8 cellular contexts compared by ENCODE assay signal in genomic region chr10:101018600-101019439, GRCh38. TPM values are rescaled to one million over a fixed set of nuclear protein-coding genes. Genes with fewer than 3 reads are reported as not detected.
A peak's percentile ranks its signal among the peaks of the same experiment; 100 is the strongest.
DNase-seq lines count a peak whose midpoint lies in the region; ATAC-seq, FAIRE-seq and TF ChIP-seq lines count a peak whose summit lies in the region.

No MANE protein-coding gene starts in this region.

- intact Hi-C loops in right lobe of liver (cut with DNase I) = no loop called here

- H3K9me3 ChIP-seq in right lobe of liver = no peaks in the 10 kb centered on the region

- no peak for TF ChIP-seq POLR2A in right lobe of liver (IDR thresholded peaks at IDR 0.05)

- WGBS in right lobe of liver (ENCODE audit: insufficient coverage, low coverage, low lambda C conversion rate, missing lambda C conversion rate) = 50% methylated on average over 2 of the region's 45 CpGs

- peak; percentile 57 to 67 (median 62) for TF ChIP-seq CTCF in right lobe of liver (IDR thresholded peaks at IDR 0.05)

- no peaks in the 10 kb centered on the region for H3K27me3 ChIP-seq in right lobe of liver

- DNase-seq in AG08396 (ENCODE audit: low spot score) (peak; percentile 93), GM19239 (ENCODE audit: insufficient read length, low spot score) (peak; percentile 68), NCI-H510A treated with DMSO at 0.1 percent for 48 hours (lab: John Stamatoyannopoulos, UW) (peak; percentile 77), dermis microvascular lymphatic vessel endothelial cell (ENCODE audit: low read depth in 2 of 2) (peak; percentile 47 to 76), right lobe of liver (peak; percentile 67 to 78 (median 77)), OCI-M2 (lab: John Stamatoyannopoulos, UW; ENCODE audit: unreplicated experiment) (no peak)
- DNase-seq in activated CD4-positive, alpha-beta T cell treated with anti-CD3 and anti-CD28 coated beads, Interleukin-2, amount 50 U/mL, for 4 hours = peak; percentile 65 to 70
- DNase-seq in stimulated activated CD4-positive, alpha-beta T cell treated with anti-CD3 and anti-CD28 coated beads, TNF-alpha, amount 100 ng/mL, for 48 hours (ENCODE audit: low read depth in 3 of 3) = peak in 2 of 3 donors; percentile 74 to 84

- H3K4me1 ChIP-seq in right lobe of liver = peaks cover 0 to 3% (median 0%) of the 10 kb centered on the region in 4 donors

- FAIRE-seq in GM19239 (lab: Jason Lieb, UNC) = peak; percentile 18

- H3K4me3 ChIP-seq in right lobe of liver = no peak overlapping the region

- H3K36me3 ChIP-seq in right lobe of liver = no peaks in the 10 kb centered on the region

- ATAC-seq in right lobe of liver = peak; percentile 65 to 76 (median 72)

- H3K27ac ChIP-seq in right lobe of liver = no peak overlapping the region

RNA-seq across cellular contexts. Expression of gene PDZD7, which starts 12.1 kb away (rescaled TPM):
- 0.25 and 0.51 TPM in 2 replicates for total RNA-seq in dermis microvascular lymphatic vessel endothelial cell
- total RNA-seq in right lobe of liver = under 1 TPM in 5 of 6 experiments, not detected in 1; 0.15 to 0.50 (median 0.20) TPM

RNA-seq across cellular contexts. Expression of gene SFXN3, which starts 12.2 kb away (rescaled TPM):
- 51.2 and 74.8 TPM in 2 replicates for total RNA-seq in dermis microvascular lymphatic vessel endothelial cell
- total RNA-seq in right lobe of liver = 10 to 100 TPM in 2 of 6 experiments, 1 to 10 TPM in 4; 4.0 to 17.0 (median 7.6) TPM

RNA-seq across cellular contexts. Expression of gene LZTS2, which starts 19.2 kb away (rescaled TPM):
- 33.9 and 41.5 TPM in 2 replicates for total RNA-seq in dermis microvascular lymphatic vessel endothelial cell
- 10 to 100 TPM in 3 of 6 experiments, 1 to 10 TPM in 3; 5.6 to 17.5 (median 11.0) TPM for total RNA-seq in right lobe of liver

RNA-seq across cellular contexts. Expression of gene TWNK, which starts 31.5 kb away (rescaled TPM):
- total RNA-seq in dermis microvascular lymphatic vessel endothelial cell (5.3 and 7.0 TPM in 2 replicates), right lobe of liver (1 to 10 TPM; 2.9 to 8.4 (median 4.6) TPM)

RNA-seq across cellular contexts. Expression of gene MRPL43, which starts 31.5 kb away (rescaled TPM):
- total RNA-seq in dermis microvascular lymphatic vessel endothelial cell (51.2 and 58.7 TPM in 2 replicates), right lobe of liver (10 to 100 TPM; 37.0 to 73.5 (median 45.0) TPM)
